14 cellular contexts compared by ENCODE assay signal in genomic region chr9:16885896-16886295, GRCh38. TPM values are rescaled to one million over a fixed set of nuclear protein-coding genes. Genes with fewer than 3 reads are reported as not detected.
DNase-seq lines count a peak whose midpoint lies in the region; ATAC-seq and TF ChIP-seq lines count a peak whose summit lies in the region.
"Had no signal": no experiment of that assay in that cellular context is flagged by ENCODE, and none has a peak within 500 bp of the region (broad histone marks: within the 10 kb centered on the region; RNA-seq: fewer than 3 reads in every experiment).

No MANE protein-coding gene starts in this region.

- no peak for ATAC-seq in GM18868 (IDR thresholded peaks at IDR 0.05; ENCODE audit: unreplicated experiment)

- H3K4me3 ChIP-seq in BLaER1 treated with 17β-estradiol and CSF1 and Interleukin-3, amounts not matched to agents 10 nM and 100 nM: no peak overlapping the region
- H3K4me3 ChIP-seq in Loucy (ENCODE audit: low read length, poor library complexity, severe bottlenecking) (peak overlapping the region; percentile 47), mesenchymal stem cell (ENCODE audit: insufficient read depth in 1 of 2, low read depth in 1 of 2, low read length in 2 of 2) (no peak overlapping the region), ascending aorta (no peak overlapping the region)
- H3K4me3 ChIP-seq: GM23248 had no signal

- H2BK12ac ChIP-seq in mesenchymal stem cell (ENCODE audit: low read length in 2 of 2): no peak overlapping the region

- H3K23ac ChIP-seq in mesenchymal stem cell (ENCODE audit: low read length in 2 of 2): no peak overlapping the region

- TF ChIP-seq CTCF in Loucy (conservative IDR thresholded peaks at IDR 0.05; ENCODE audit: low read length) (no peak), ascending aorta (IDR thresholded peaks at IDR 0.05) (no peak)

- H3K79me1 ChIP-seq in mesenchymal stem cell (replicated peaks; ENCODE audit: low read length, poor library complexity, severe bottlenecking): no peaks in the 10 kb centered on the region

- no peak overlapping the region for H3K14ac ChIP-seq in mesenchymal stem cell (ENCODE audit: low read length in 2 of 2)

- peaks cover 27 to 58% (median 46%) of the 10 kb centered on the region in 10 experiments for H3K4me1 ChIP-seq in BLaER1 treated with 17β-estradiol and CSF1 and Interleukin-3, amounts not matched to agents 10 nM and 100 nM
- H3K4me1 ChIP-seq in Loucy (ENCODE audit: insufficient read depth, low read length, poor library complexity, severe bottlenecking): peaks cover 52% of the 10 kb centered on the region
- peaks cover 3% of the 10 kb centered on the region for H3K4me1 ChIP-seq in mesenchymal stem cell (ENCODE audit: control insufficient read depth, insufficient read depth, low read depth, low read length)
- H3K4me1 ChIP-seq in ascending aorta: no peaks in the 10 kb centered on the region
- H3K4me1 ChIP-seq: BE2C, Caco-2 had no signal

- H3F3A ChIP-seq in Loucy (ENCODE audit: low read depth): peaks cover 10% of the 10 kb centered on the region; the same call in 1 of the 2 replicates

- H2AK5ac ChIP-seq in mesenchymal stem cell (ENCODE audit: low read length, severe bottlenecking): no peak overlapping the region

- H4K20me1 ChIP-seq in BLaER1 treated with 17β-estradiol and CSF1 and Interleukin-3, amounts not matched to agents 10 nM and 100 nM: no peaks in the 10 kb centered on the region
- H4K20me1 ChIP-seq in Loucy (ENCODE audit: insufficient read depth, low read length, poor library complexity, severe bottlenecking): no peaks in the 10 kb centered on the region

- no peaks in the 10 kb centered on the region for H3K27me3 ChIP-seq in BLaER1 treated with 17β-estradiol and CSF1 and Interleukin-3, amounts not matched to agents 10 nM and 100 nM
- H3K27me3 ChIP-seq in Loucy (ENCODE audit: insufficient read depth, low read length, poor library complexity, severe bottlenecking) (no peaks in the 10 kb centered on the region), mesenchymal stem cell (ENCODE audit: control insufficient read depth in 1 of 2, insufficient read depth in 1 of 2, low read length in 2 of 2) (no peaks in the 10 kb centered on the region), ascending aorta (no peaks in the 10 kb centered on the region)
- H3K27me3 ChIP-seq: BE2C had no signal

- intact Hi-C loops in ascending aorta (cut with DNase I): no loop called here

- DNase-seq in glomerular visceral epithelial cell (ENCODE audit: extremely low spot score) (peak; percentile 56), mesenchymal stem cell (peak; percentile 38), hepatic stellate cell (ENCODE audit: low spot score) (no peak), ascending aorta (ENCODE audit: low spot score in 2 of 2) (no peak), substantia nigra (lab: John Stamatoyannopoulos, UW) (no peak)
- DNase-seq: BE2C; Caco-2; CD8-positive, alpha-beta memory T cell; DMS53; H9 had no signal

- no peak overlapping the region for H4K91ac ChIP-seq in mesenchymal stem cell (ENCODE audit: low read length)

- no peak overlapping the region for H2BK120ac ChIP-seq in mesenchymal stem cell (ENCODE audit: low read depth, low read length)

- H3K79me2 ChIP-seq in Loucy (ENCODE audit: insufficient read depth, low read length): no peaks in the 10 kb centered on the region

- H3K18ac ChIP-seq in mesenchymal stem cell (ENCODE audit: low read depth in 1 of 2, low read length in 2 of 2): no peak overlapping the region

- peak overlapping the region; percentile 67 to 92 (median 83); a peak in 21 of 22 replicates for H3K27ac ChIP-seq in BLaER1 treated with 17β-estradiol and CSF1 and Interleukin-3, amounts not matched to agents 10 nM and 100 nM
- H3K27ac ChIP-seq in mesenchymal stem cell (ENCODE audit: low read length, poor library complexity, severe bottlenecking) (no peak overlapping the region), ascending aorta (no peak overlapping the region), substantia nigra (ENCODE audit: low read depth, low read length, poor library complexity, severe bottlenecking) (no peak overlapping the region)
- H3K27ac ChIP-seq: GM23248 had no signal

- H2AFZ ChIP-seq in Loucy (ENCODE audit: low read length) (no peak overlapping the region), mesenchymal stem cell (ENCODE audit: low read depth, low read length) (no peak overlapping the region)
- H2AFZ ChIP-seq: GM23248 had no signal

- H3K4me2 ChIP-seq in BLaER1 treated with 17β-estradiol and CSF1 and Interleukin-3, amounts not matched to agents 10 nM and 100 nM: peak overlapping the region; percentile 48 to 83 (median 69)
- H3K4me2 ChIP-seq in Loucy (ENCODE audit: low read depth, low read length, poor library complexity, severe bottlenecking) (peak overlapping the region; percentile 68), mesenchymal stem cell (ENCODE audit: low read length, poor library complexity, severe bottlenecking) (no peak overlapping the region)

- no peak overlapping the region for H4K8ac ChIP-seq in mesenchymal stem cell (ENCODE audit: low read length)

- WGBS in mesenchymal stem cell: 96% methylated on average over 3 of the region's 4 CpGs

- H3K9me3 ChIP-seq in BLaER1 treated with 17β-estradiol and CSF1 and Interleukin-3, amounts not matched to agents 10 nM and 100 nM (replicated peaks in 1 of 11): peaks cover 7 to 45% (median 31%) of the 10 kb centered on the region in 11 experiments
- H3K9me3 ChIP-seq in Loucy (ENCODE audit: insufficient read depth, low read depth, low read length) (no peaks in the 10 kb centered on the region), mesenchymal stem cell (ENCODE audit: control insufficient read depth, low read length) (no peaks in the 10 kb centered on the region), ascending aorta (no peaks in the 10 kb centered on the region)
- H3K9me3 ChIP-seq: BE2C, Caco-2 had no signal

- H3K36me3 ChIP-seq in BLaER1 treated with 17β-estradiol and CSF1 and Interleukin-3, amounts not matched to agents 10 nM and 100 nM: no peaks in the 10 kb centered on the region
- H3K36me3 ChIP-seq in Loucy (ENCODE audit: insufficient read depth, low read length): no peaks in the 10 kb centered on the region
- no peaks in the 10 kb centered on the region for H3K36me3 ChIP-seq in mesenchymal stem cell (ENCODE audit: control insufficient read depth in 1 of 2, insufficient read depth in 2 of 2, low read depth in 1 of 2, low read length in 2 of 2)
- H3K36me3 ChIP-seq in ascending aorta: no peaks in the 10 kb centered on the region
- H3K36me3 ChIP-seq: BE2C had no signal

- peak overlapping the region; percentile 42 to 74 (median 60); a peak in 14 of 22 replicates for H3K9ac ChIP-seq in BLaER1 treated with 17β-estradiol and CSF1 and Interleukin-3, amounts not matched to agents 10 nM and 100 nM
- peak overlapping the region; percentile 52 for H3K9ac ChIP-seq in Loucy (ENCODE audit: low read depth, low read length, poor library complexity, severe bottlenecking)
- no peak overlapping the region for H3K9ac ChIP-seq in mesenchymal stem cell (ENCODE audit: low read length)
- H3K9ac ChIP-seq: GM23248 had no signal

- no peak overlapping the region for H3K4ac ChIP-seq in mesenchymal stem cell (ENCODE audit: low read depth in 1 of 2, low read length in 2 of 2)

- H2BK15ac ChIP-seq in mesenchymal stem cell (ENCODE audit: low read depth, poor library complexity, severe bottlenecking): no peak overlapping the region

- H2BK5ac ChIP-seq in mesenchymal stem cell (ENCODE audit: low read depth, low read length, poor library complexity, severe bottlenecking): no peak overlapping the region

- H3K9me2 ChIP-seq in Loucy (replicated peaks; ENCODE audit: low read depth, low read length): no peaks in the 10 kb centered on the region

RNA-seq across cellular contexts. Expression of gene BNC2, which starts 15.4 kb away (rescaled TPM):
- 7.0 TPM for polyA plus RNA-seq in mesenchymal stem cell (2013, experiment 1 of 2)
- 6.8 TPM for polyA plus RNA-seq in mesenchymal stem cell (2013, experiment 2 of 2)
- total RNA-seq in ascending aorta: 25.5 TPM
- polyA plus RNA-seq: CD8-positive, alpha-beta memory T cell had no signal

Comparison
In these comparisons a context has a peak if more than half of its experiments do, and no peak if none do; other contexts are left out.
1. H3K27ac ChIP-seq: peak in BLaER1 treated with 17β-estradiol and CSF1 and Interleukin-3, amounts not matched to agents 10 nM and 100 nM (11 of 11); none in mesenchymal stem cell (single experiment), ascending aorta (0 of 2) and substantia nigra (single experiment).
2. DNase-seq: peak in glomerular visceral epithelial cell (single experiment) and mesenchymal stem cell (single experiment); none in hepatic stellate cell (single experiment), ascending aorta (0 of 2) and substantia nigra (0 of 49).